Comparison of ENCODE assay signal across 8 cellular contexts in the genomic region with DNA sequence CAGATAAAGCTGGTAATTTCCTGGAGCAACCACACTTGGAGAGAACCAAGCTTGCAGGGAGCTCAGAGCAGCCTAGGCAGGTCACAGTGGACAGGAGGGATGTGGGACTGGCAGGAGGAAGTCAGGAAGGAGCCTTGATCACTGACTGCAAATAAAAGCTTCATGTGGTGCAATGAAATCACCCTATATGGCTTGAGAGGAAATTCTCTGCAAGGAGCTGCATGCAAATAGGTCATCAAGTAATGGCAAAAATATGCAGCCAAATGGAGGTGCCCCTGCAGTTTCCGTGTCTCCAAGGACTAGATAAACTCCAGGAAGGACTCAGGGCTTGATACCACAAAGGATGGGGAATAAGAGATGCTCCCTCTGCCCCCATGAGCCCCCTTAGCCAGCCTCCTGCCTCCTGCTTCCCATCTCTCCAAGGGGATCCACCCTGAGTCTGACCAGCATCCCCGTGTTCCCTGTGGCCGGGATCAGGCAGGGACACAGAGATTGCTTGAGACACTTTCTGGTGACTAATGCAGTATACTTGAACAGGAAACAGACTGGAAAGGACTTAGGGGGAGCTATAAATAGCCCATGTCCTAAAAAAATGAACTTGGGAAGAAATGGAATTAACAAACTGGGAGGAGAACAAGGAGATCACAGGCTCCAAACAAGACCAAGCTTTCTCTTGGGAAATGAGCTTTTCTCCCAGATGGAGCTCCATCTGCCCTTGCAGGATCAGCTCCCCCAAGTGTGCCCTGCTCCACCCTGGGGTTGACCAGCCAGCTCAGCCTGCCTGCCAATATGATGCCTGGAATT. TPM values are rescaled to one million over a fixed set of nuclear protein-coding genes. Genes with fewer than 3 reads are reported as not detected.
DNase-seq lines count a peak whose midpoint lies in the region; ATAC-seq lines count a peak whose summit lies in the region.

No MANE protein-coding gene starts in this region.

- peak overlapping the region; percentile 44 to 64 for H3K9ac ChIP-seq in stomach smooth muscle (ENCODE audit: low read length in 2 of 2)

- no peaks in the 10 kb centered on the region for H3K9me3 ChIP-seq in stomach smooth muscle (ENCODE audit: control insufficient read depth in 2 of 2, low read length in 2 of 2)

- H3K36me3 ChIP-seq in stomach smooth muscle (ENCODE audit: control insufficient read depth in 2 of 2, insufficient read depth in 2 of 2, low read length in 2 of 2): no peaks in the 10 kb centered on the region

- no peaks in the 10 kb centered on the region for H3K27me3 ChIP-seq in stomach smooth muscle (ENCODE audit: control insufficient read depth in 1 of 2, insufficient read depth in 2 of 2, low read length in 2 of 2)

- 21 to 56% (median 39%) methylated on average over 3 of the region's 3 CpGs for WGBS in adipose tissue, 3 donors

- H3K27ac ChIP-seq in adipose tissue (ENCODE audit: low read depth, low read length): peak overlapping the region; percentile 2
- H3K27ac ChIP-seq in stomach smooth muscle (ENCODE audit: low read length): peak overlapping the region; percentile 87

- in situ Hi-C loops in ACHN (cut with HindIII; ENCODE audit: low pct_ligation_motif_present, low pct_unique_long_range_greater_than_20kb, low sequenced_read_pairs): no loop called here

- ATAC-seq in GM21390 (IDR thresholded peaks at IDR 0.05; ENCODE audit: unreplicated experiment): no peak

- peak; percentile 84 for DNase-seq in ACHN
- peak; percentile 97 for DNase-seq in HT1080 (ENCODE audit: low read depth)
- peak; percentile 71 for DNase-seq in hepatic stellate cell (ENCODE audit: low spot score)
- no peak for DNase-seq in stimulated activated CD4-positive, alpha-beta T cell treated with anti-CD3 and anti-CD28 coated beads, Interleukin-4, amount 100 ng/mL, for 4 hours
- no peak for DNase-seq in effector CD8-positive, alpha-beta T cell (lab: John Stamatoyannopoulos, UW)

- H3K4me1 ChIP-seq in stomach smooth muscle (ENCODE audit: control insufficient read depth, insufficient read depth, low read length): peaks cover 41% of the 10 kb centered on the region

- peak overlapping the region in 1 of 2 donors; percentile 61 for H3K4me3 ChIP-seq in stomach smooth muscle (ENCODE audit: low read length in 2 of 2)

RNA-seq across cellular contexts. Expression of gene MICAL2, which starts 23.9 kb away (rescaled TPM):
- 254 and 314 TPM in 2 replicates for total RNA-seq in HT1080 (2014; rRNA removed; shearing (Covaris generic))
- 177 and 224 TPM in 2 replicates for polyA plus RNA-seq in HT1080 (2015; cell fraction: cytosol; rRNA removed)
- 244 and 254 TPM in 2 replicates for polyA plus RNA-seq in HT1080 (2015; cell fraction: nucleus; rRNA removed)
- 10 to 100 TPM in 1 of 3 donors, 1 to 10 TPM in 2; 7.9 to 13.2 (median 9.8) TPM for polyA plus RNA-seq in adipose tissue

Comparison
In these comparisons a context has a peak if more than half of its experiments do, and no peak if none do; other contexts are left out.
1. DNase-seq: peak in ACHN (single experiment), HT1080 (single experiment) and hepatic stellate cell (single experiment); none in stimulated activated CD4-positive, alpha-beta T cell treated with anti-CD3 and anti-CD28 coated beads, Interleukin-4, amount 100 ng/mL, for 4 hours (0 of 2) and effector CD8-positive, alpha-beta T cell (single experiment).